ENCODE assay signal across 10 cellular contexts in genomic region chr12:32534698-32535097, GRCh38.
A peak's percentile ranks its signal among the peaks of the same experiment; 100 is the strongest.
DNase-seq lines count a peak whose midpoint lies in the region; ATAC-seq and TF ChIP-seq lines count a peak whose summit lies in the region.
"Had no signal": no experiment of that assay in that cellular context is flagged by ENCODE, and none has a peak within 500 bp of the region (broad histone marks: within the 10 kb centered on the region; RNA-seq: fewer than 3 reads in every experiment).

No MANE protein-coding gene starts in this region.

- ATAC-seq in lower lobe of right lung = no peak

- no peaks in the 10 kb centered on the region for H3K9me3 Mint-ChIP-seq in IgD-negative memory B cell

- intact Hi-C loops in lower lobe of right lung (cut with DNase I) = no loop called here

- H3K4me1 Mint-ChIP-seq in IgD-negative memory B cell = peaks cover 25 to 31% (median 25%) of the 10 kb centered on the region in 3 donors

- H3K27ac ChIP-seq in brain microvascular endothelial cell = peak overlapping the region; percentile 96
- H3K27ac ChIP-seq in lower lobe of right lung = peak overlapping the region; percentile 68
- H3K27ac ChIP-seq in substantia nigra (ENCODE audit: low read depth, low read length, poor library complexity, severe bottlenecking) = peak overlapping the region; percentile 35

- H3K4me3 Mint-ChIP-seq in IgD-negative memory B cell = peak overlapping the region; percentile 33 to 81 (median 80)

- in situ Hi-C loops in brain microvascular endothelial cell (cut with HindIII; ENCODE audit: low pct_ligation_motif_present, low sequenced_read_pairs) = no loop called here

- H3K4me1 ChIP-seq in lower lobe of right lung = peaks cover 59% of the 10 kb centered on the region

- H3K9me3 ChIP-seq in lower lobe of right lung = no peaks in the 10 kb centered on the region

- TF ChIP-seq CTCF in brain microvascular endothelial cell (IDR thresholded peaks at IDR 0.05; ENCODE audit: low read depth, low read length, missing control alignments) (no peak), lower lobe of right lung (IDR thresholded peaks at IDR 0.05) (no peak)

- no peaks in the 10 kb centered on the region for H3K27me3 ChIP-seq in brain microvascular endothelial cell (replicated peaks)
- H3K27me3 ChIP-seq in lower lobe of right lung (ENCODE audit: low read depth) = no peaks in the 10 kb centered on the region

- H3K27ac Mint-ChIP-seq in IgD-negative memory B cell = peak overlapping the region; percentile 4 to 73 (median 13)

- no peak for DNase-seq in brain microvascular endothelial cell
- DNase-seq in lower lobe of right lung = no peak
- no peak for DNase-seq in substantia nigra (lab: John Stamatoyannopoulos, UW)
- DNase-seq in NCI-H2227 treated with DMSO at 0.1 percent for 48 hours (lab: John Stamatoyannopoulos, UW) = no peak
- DNase-seq in activated CD8-positive, alpha-beta memory T cell treated with anti-CD3 and anti-CD28 coated beads, Interleukin-2, amount 50 U/mL, for 48 hours = no peak
- DNase-seq in GDM1 (lab: John Stamatoyannopoulos, UW) = no peak
- DNase-seq in stimulated activated naive CD4-positive, alpha-beta T cell (lab: John Stamatoyannopoulos, UW) = no peak
- DNase-seq: activated T-cell treated with anti-CD3 and anti-CD28 coated beads, Interleukin-2, amount 50 U/mL, for 1 hour; stimulated activated CD4-positive, alpha-beta T cell treated with anti-CD3 and anti-CD28 coated beads, Interleukin-1b, Interleukin-23, amount 100 ng/mL, for 48 hours had no signal

- H3K36me3 Mint-ChIP-seq in IgD-negative memory B cell = no peaks in the 10 kb centered on the region

- peak overlapping the region; percentile 55 for H3K4me3 ChIP-seq in brain microvascular endothelial cell (ENCODE audit: low read depth, low read length)
- peak overlapping the region; percentile 47 for H3K4me3 ChIP-seq in lower lobe of right lung

- H3K36me3 ChIP-seq in brain microvascular endothelial cell (replicated peaks) = no peaks in the 10 kb centered on the region
- H3K36me3 ChIP-seq in lower lobe of right lung = no peaks in the 10 kb centered on the region

- no peaks in the 10 kb centered on the region for H3K27me3 Mint-ChIP-seq in IgD-negative memory B cell

Comparison
In these comparisons a context has a peak if more than half of its experiments do, and no peak if none do; other contexts are left out.
1. H3K27ac ChIP-seq: peak in every context shown above with its lines; median percentile 96 in brain microvascular endothelial cell; 68 in lower lobe of right lung; 35 in substantia nigra.